Comparison of ENCODE assay signal across 19 cellular contexts in genomic region chr6:122458087-122458486, GRCh38. TPM values are rescaled to one million over a fixed set of nuclear protein-coding genes. Genes with fewer than 3 reads are reported as not detected.
A peak's percentile ranks its signal among the peaks of the same experiment; 100 is the strongest.
DNase-seq lines count a peak whose midpoint lies in the region; ATAC-seq lines count a peak whose summit lies in the region.
"Had no signal": no experiment of that assay in that cellular context is flagged by ENCODE, and none has a peak within 500 bp of the region (broad histone marks: within the 10 kb centered on the region; RNA-seq: fewer than 3 reads in every experiment).

No MANE protein-coding gene starts in this region.

- no peaks in the 10 kb centered on the region for H3K9me3 ChIP-seq in T-helper 17 cell (ENCODE audit: control insufficient read depth, low read length, poor library complexity, severe bottlenecking)

- DNase-seq in activated T-cell treated with anti-CD3 and anti-CD28 coated beads, Interleukin-2, amount 50 U/mL, for 72 hours = no peak
- no peak for DNase-seq in activated T-cell treated with anti-CD3 and anti-CD28 coated beads, Interleukin-2, amount 50 U/mL, for 1 hour
- no peak for DNase-seq in T-helper 17 cell
- DNase-seq in activated naive CD8-positive, alpha-beta T cell treated with anti-CD3 and anti-CD28 coated beads, Interleukin-2, amount 10 ng/mL, durations not matched to agents 7 days and 5 days = no peak
- DNase-seq in natural killer cell treated with Interleukin-12 subunit alpha and Interleukin-12 subunit beta and Interleukin-15 and Interleukin-18, amount 100 ng/mL, for 72 hours (ENCODE audit: low spot score) = no peak
- DNase-seq: ACHN; CD8-positive, alpha-beta memory T cell; DND-41; GF-D8; HCEC 1CT; IMR-90; Kasumi-1; NCI-H1417 treated with DMSO at 0.1 percent for 48 hours; NCI-H2029; NCI-H2171 treated with DMSO at 0.1 percent for 48 hours; NCI-H82 had no signal

- no peaks in the 10 kb centered on the region for H3K27me3 Mint-ChIP-seq in activated T-cell treated with anti-CD3 and anti-CD28 coated beads, Interleukin-2, amount 50 U/mL, for 72 hours (ENCODE audit: low read depth)
- no peaks in the 10 kb centered on the region for H3K27me3 Mint-ChIP-seq in T-helper 17 cell
- no peaks in the 10 kb centered on the region for H3K27me3 Mint-ChIP-seq in activated naive CD8-positive, alpha-beta T cell treated with anti-CD3 and anti-CD28 coated beads, Interleukin-2, amount 10 ng/mL, durations not matched to agents 7 days and 5 days
- no peaks in the 10 kb centered on the region for H3K27me3 Mint-ChIP-seq in natural killer cell treated with Interleukin-12 subunit alpha and Interleukin-12 subunit beta and Interleukin-15 and Interleukin-18, amount 100 ng/mL, for 72 hours
- H3K27me3 Mint-ChIP-seq: CD8-positive, alpha-beta memory T cell had no signal

- POLR2A ChIA-PET in activated naive CD8-positive, alpha-beta T cell treated with anti-CD3 and anti-CD28 coated beads, Interleukin-2, amount 10 ng/mL, durations not matched to agents 7 days and 5 days (lab: Charles Lee) = interaction anchor here (0.6 kb wide), 1 partner anchor 10 kb away, joined by 4 read pairs; no protein-coding TSS in a partner anchor

- peak overlapping the region; percentile 96 for H3K27ac Mint-ChIP-seq in activated T-cell treated with anti-CD3 and anti-CD28 coated beads, Interleukin-2, amount 50 U/mL, for 72 hours
- H3K27ac Mint-ChIP-seq in T-helper 17 cell = peak overlapping the region; percentile 16
- H3K27ac Mint-ChIP-seq in activated naive CD8-positive, alpha-beta T cell treated with anti-CD3 and anti-CD28 coated beads, Interleukin-2, amount 10 ng/mL, durations not matched to agents 7 days and 5 days = peak overlapping the region; percentile 83
- peak overlapping the region; percentile 29 to 38 for H3K27ac Mint-ChIP-seq in natural killer cell treated with Interleukin-12 subunit alpha and Interleukin-12 subunit beta and Interleukin-15 and Interleukin-18, amount 100 ng/mL, for 72 hours

- ATAC-seq in activated T-cell treated with anti-CD3 and anti-CD28 coated beads, Interleukin-2, amount 50 U/mL, for 72 hours (replicated peaks in 1 of 2) = no peak
- ATAC-seq in T-helper 17 cell (no peak), GM18867 (IDR thresholded peaks at IDR 0.05; ENCODE audit: unreplicated experiment) (no peak), HG03135 (IDR thresholded peaks at IDR 0.05; ENCODE audit: unreplicated experiment) (no peak)
- ATAC-seq in activated naive CD8-positive, alpha-beta T cell treated with anti-CD3 and anti-CD28 coated beads, Interleukin-2, amount 10 ng/mL, durations not matched to agents 7 days and 5 days (ENCODE audit: low read depth) = peak; percentile 52
- no peak for ATAC-seq in natural killer cell treated with Interleukin-12 subunit alpha and Interleukin-12 subunit beta and Interleukin-15 and Interleukin-18, amount 100 ng/mL, for 72 hours
- ATAC-seq: Panc1 had no signal

- H3K4me1 Mint-ChIP-seq in activated T-cell treated with anti-CD3 and anti-CD28 coated beads, Interleukin-2, amount 50 U/mL, for 72 hours (ENCODE audit: low read depth) = peaks cover 69% of the 10 kb centered on the region
- H3K4me1 Mint-ChIP-seq in T-helper 17 cell = peaks cover 64% of the 10 kb centered on the region
- H3K4me1 Mint-ChIP-seq in activated naive CD8-positive, alpha-beta T cell treated with anti-CD3 and anti-CD28 coated beads, Interleukin-2, amount 10 ng/mL, durations not matched to agents 7 days and 5 days = peaks cover 39% of the 10 kb centered on the region
- peaks cover 54 to 57% of the 10 kb centered on the region in 2 donors for H3K4me1 Mint-ChIP-seq in natural killer cell treated with Interleukin-12 subunit alpha and Interleukin-12 subunit beta and Interleukin-15 and Interleukin-18, amount 100 ng/mL, for 72 hours (ENCODE audit: low read depth in 2 of 2)

- no peaks in the 10 kb centered on the region for H3K9me3 Mint-ChIP-seq in activated T-cell treated with anti-CD3 and anti-CD28 coated beads, Interleukin-2, amount 50 U/mL, for 72 hours
- H3K9me3 Mint-ChIP-seq in activated naive CD8-positive, alpha-beta T cell treated with anti-CD3 and anti-CD28 coated beads, Interleukin-2, amount 10 ng/mL, durations not matched to agents 7 days and 5 days = no peaks in the 10 kb centered on the region
- no peaks in the 10 kb centered on the region for H3K9me3 Mint-ChIP-seq in natural killer cell treated with Interleukin-12 subunit alpha and Interleukin-12 subunit beta and Interleukin-15 and Interleukin-18, amount 100 ng/mL, for 72 hours
- H3K9me3 Mint-ChIP-seq: CD8-positive, alpha-beta memory T cell had no signal

- H3K4me3 Mint-ChIP-seq in activated T-cell treated with anti-CD3 and anti-CD28 coated beads, Interleukin-2, amount 50 U/mL, for 72 hours = peak overlapping the region in 1 of 2 donors; percentile 38
- no peak overlapping the region for H3K4me3 Mint-ChIP-seq in T-helper 17 cell
- H3K4me3 Mint-ChIP-seq in activated naive CD8-positive, alpha-beta T cell treated with anti-CD3 and anti-CD28 coated beads, Interleukin-2, amount 10 ng/mL, durations not matched to agents 7 days and 5 days = peak overlapping the region; percentile 12
- peak overlapping the region; percentile 13 for H3K4me3 Mint-ChIP-seq in natural killer cell treated with Interleukin-12 subunit alpha and Interleukin-12 subunit beta and Interleukin-15 and Interleukin-18, amount 100 ng/mL, for 72 hours

- peaks cover 18 to 34% of the 10 kb centered on the region in 2 donors for H3K36me3 Mint-ChIP-seq in activated T-cell treated with anti-CD3 and anti-CD28 coated beads, Interleukin-2, amount 50 U/mL, for 72 hours (ENCODE audit: insufficient read depth in 2 of 2)
- H3K36me3 Mint-ChIP-seq in T-helper 17 cell (ENCODE audit: low read depth) = peaks cover 8% of the 10 kb centered on the region
- peaks cover 49% of the 10 kb centered on the region for H3K36me3 Mint-ChIP-seq in activated naive CD8-positive, alpha-beta T cell treated with anti-CD3 and anti-CD28 coated beads, Interleukin-2, amount 10 ng/mL, durations not matched to agents 7 days and 5 days
- peaks cover 22% of the 10 kb centered on the region for H3K36me3 Mint-ChIP-seq in natural killer cell treated with Interleukin-12 subunit alpha and Interleukin-12 subunit beta and Interleukin-15 and Interleukin-18, amount 100 ng/mL, for 72 hours

RNA-seq across cellular contexts. Expression of gene SERINC1, which starts 13.5 kb away (rescaled TPM):
- 10 to 100 TPM; 61.3 to 78.2 TPM for total RNA-seq in activated T-cell treated with anti-CD3 and anti-CD28 coated beads, Interleukin-2, amount 50 U/mL, for 72 hours
- 100 to 1,000 TPM; 120 to 127 TPM for total RNA-seq in T-helper 17 cell
- total RNA-seq in activated naive CD8-positive, alpha-beta T cell treated with anti-CD3 and anti-CD28 coated beads, Interleukin-2, amount 10 ng/mL, durations not matched to agents 7 days and 5 days = 10 to 100 TPM; 80.7 to 83.5 TPM
- 10 to 100 TPM; 38.0 to 70.6 TPM for total RNA-seq in natural killer cell treated with Interleukin-12 subunit alpha and Interleukin-12 subunit beta and Interleukin-15 and Interleukin-18, amount 100 ng/mL, for 72 hours

RNA-seq across cellular contexts. Expression of gene HSF2, which starts 58.6 kb away (rescaled TPM):
- 10 to 100 TPM; 15.1 to 20.0 TPM for total RNA-seq in activated T-cell treated with anti-CD3 and anti-CD28 coated beads, Interleukin-2, amount 50 U/mL, for 72 hours
- total RNA-seq in T-helper 17 cell = 10 to 100 TPM; 16.1 to 20.4 TPM
- 10 to 100 TPM; 17.9 to 20.7 TPM for total RNA-seq in activated naive CD8-positive, alpha-beta T cell treated with anti-CD3 and anti-CD28 coated beads, Interleukin-2, amount 10 ng/mL, durations not matched to agents 7 days and 5 days
- total RNA-seq in natural killer cell treated with Interleukin-12 subunit alpha and Interleukin-12 subunit beta and Interleukin-15 and Interleukin-18, amount 100 ng/mL, for 72 hours = 10 to 100 TPM; 14.3 to 18.9 TPM

Comparison
In these comparisons a context has a peak if more than half of its experiments do, and no peak if none do; other contexts are left out.
1. H3K27ac Mint-ChIP-seq: peak in every context shown above with its lines; median percentile 96 in activated T-cell treated with anti-CD3 and anti-CD28 coated beads, Interleukin-2, amount 50 U/mL, for 72 hours; 83 in activated naive CD8-positive, alpha-beta T cell treated with anti-CD3 and anti-CD28 coated beads, Interleukin-2, amount 10 ng/mL, durations not matched to agents 7 days and 5 days; 34 in natural killer cell treated with Interleukin-12 subunit alpha and Interleukin-12 subunit beta and Interleukin-15 and Interleukin-18, amount 100 ng/mL, for 72 hours; 16 in T-helper 17 cell.